Comparison of ENCODE assay signal across 14 cellular contexts in the genomic region with DNA sequence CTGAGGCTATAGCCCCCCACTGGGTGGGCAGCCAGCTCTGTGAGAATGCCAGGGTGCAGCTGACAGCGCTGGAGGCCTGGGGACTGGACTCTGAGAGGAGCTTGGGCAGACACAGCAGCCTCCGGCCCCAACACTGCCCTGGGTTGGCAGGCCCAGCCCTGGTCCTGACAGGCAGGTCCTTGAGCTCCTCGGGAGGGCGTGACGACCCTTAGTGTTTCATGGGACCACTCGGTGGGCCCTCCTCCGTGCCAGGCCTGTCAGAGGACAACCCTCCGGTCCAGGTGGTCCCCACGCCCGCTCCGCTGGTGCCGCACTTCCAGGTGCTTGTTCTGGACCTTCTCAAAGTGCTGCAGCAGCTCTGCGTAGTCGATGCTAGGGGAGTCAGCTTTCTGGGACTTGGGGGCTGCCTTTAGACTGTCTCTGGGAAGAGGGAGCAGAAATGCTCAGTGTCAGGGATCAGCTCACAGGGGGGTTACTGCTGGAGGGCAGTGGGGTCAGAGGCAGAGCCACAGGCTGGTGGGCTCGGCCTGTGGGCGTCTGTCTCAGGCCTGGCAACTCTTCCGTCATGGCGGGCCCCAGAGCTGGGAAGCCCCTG. TPM values are rescaled to one million over a fixed set of nuclear protein-coding genes. Genes with fewer than 3 reads are reported as not detected.
DNase-seq lines count a peak whose midpoint lies in the region; ATAC-seq and TF ChIP-seq lines count a peak whose summit lies in the region.
"Had no signal": no experiment of that assay in that cellular context is flagged by ENCODE, and none has a peak within 500 bp of the region (broad histone marks: within the 10 kb centered on the region; RNA-seq: fewer than 3 reads in every experiment).

No MANE protein-coding gene starts in this region.

- TF ChIP-seq CTCF in HFFc6 (IDR thresholded peaks at IDR 0.05) (no peak), chondrocyte (IDR thresholded peaks at IDR 0.05) (no peak), lower lobe of right lung (IDR thresholded peaks at IDR 0.05) (no peak)
- TF ChIP-seq CTCF in activated CD8-positive, alpha-beta T cell treated with anti-CD3 and anti-CD28 coated beads for 36 hours (IDR thresholded peaks at IDR 0.05), result no peak

- H3K9me3 Mint-ChIP-seq in HFFc6 (no peaks in the 10 kb centered on the region), chondrocyte (ENCODE audit: low read depth) (no peaks in the 10 kb centered on the region)
- no peaks in the 10 kb centered on the region for H3K9me3 Mint-ChIP-seq in activated CD8-positive, alpha-beta T cell treated with anti-CD3 and anti-CD28 coated beads for 36 hours
- H3K9me3 Mint-ChIP-seq: activated CD4-positive, alpha-beta T cell treated with anti-CD3 and anti-CD28 coated beads, Interleukin-2, amount 10 ng/mL, durations not matched to agents 24 days and 14 days; activated naive CD4-positive, alpha-beta T cell treated with anti-CD3 and anti-CD28 coated beads, Interleukin-2, amount 50 U/mL, for 24 hours had no signal

- ATAC-seq in lower lobe of right lung (no peak), HG03571 (IDR thresholded peaks at IDR 0.05; ENCODE audit: unreplicated experiment) (no peak)
- no peak for ATAC-seq in activated CD8-positive, alpha-beta T cell treated with anti-CD3 and anti-CD28 coated beads for 36 hours
- ATAC-seq: left colon had no signal

- H3K9me3 ChIP-seq in lower lobe of right lung, result no peaks in the 10 kb centered on the region
- no peaks in the 10 kb centered on the region for H3K9me3 ChIP-seq in stomach smooth muscle (ENCODE audit: control insufficient read depth in 2 of 2, low read length in 2 of 2)

- H3K4me1 ChIP-seq in lower lobe of right lung (peaks cover 88% of the 10 kb centered on the region), stomach smooth muscle (ENCODE audit: control insufficient read depth, insufficient read depth, low read length) (peaks cover 89% of the 10 kb centered on the region)

- H3K27me3 Mint-ChIP-seq in HFFc6 (ENCODE audit: insufficient read depth), result peaks cover 7% of the 10 kb centered on the region
- H3K27me3 Mint-ChIP-seq in chondrocyte (ENCODE audit: low read depth), result no peaks in the 10 kb centered on the region
- H3K27me3 Mint-ChIP-seq in activated CD8-positive, alpha-beta T cell treated with anti-CD3 and anti-CD28 coated beads for 36 hours, result no peaks in the 10 kb centered on the region

- H3K4me3 Mint-ChIP-seq in HFFc6 (peak overlapping the region; percentile 31), chondrocyte (ENCODE audit: unreplicated experiment) (no peak overlapping the region)
- H3K4me3 Mint-ChIP-seq in activated CD8-positive, alpha-beta T cell treated with anti-CD3 and anti-CD28 coated beads for 36 hours, result no peak overlapping the region
- H3K4me3 Mint-ChIP-seq: activated CD4-positive, alpha-beta T cell treated with anti-CD3 and anti-CD28 coated beads, Interleukin-2, amount 10 ng/mL, durations not matched to agents 24 days and 14 days had no signal

- peaks cover 5% of the 10 kb centered on the region for H3K36me3 ChIP-seq in lower lobe of right lung
- H3K36me3 ChIP-seq in stomach smooth muscle (ENCODE audit: control insufficient read depth in 2 of 2, insufficient read depth in 2 of 2, low read length in 2 of 2), result peaks cover 0 to 5% of the 10 kb centered on the region in 2 donors

- DNase-seq in HFFc6, result no peak
- peak; percentile 94 for DNase-seq in chondrocyte (ENCODE audit: low spot score)
- DNase-seq in lower lobe of right lung, result no peak
- no peak for DNase-seq in activated CD8-positive, alpha-beta T cell treated with anti-CD3 and anti-CD28 coated beads for 36 hours
- no peak for DNase-seq in AG20443 (ENCODE audit: low spot score)
- no peak for DNase-seq in RPMI8226
- DNase-seq: activated CD4-positive, alpha-beta T cell treated with anti-CD3 and anti-CD28 coated beads, Interleukin-2, amount 10 ng/mL, durations not matched to agents 24 days and 14 days; COR-L47; stimulated activated naive CD4-positive, alpha-beta T cell had no signal

- POLR2A ChIA-PET in activated CD8-positive, alpha-beta T cell treated with anti-CD3 and anti-CD28 coated beads for 36 hours (lab: Charles Lee), result interaction anchor here (1.2 to 2.8 kb wide), 3 partner anchors 8 to 49 kb away, joined by 3 to 8 read pairs (median 7); no protein-coding TSS in a partner anchor

- H3K36me3 Mint-ChIP-seq in HFFc6 (ENCODE audit: low read depth) (no peaks in the 10 kb centered on the region), chondrocyte (ENCODE audit: low read depth) (peaks cover 3% of the 10 kb centered on the region)
- H3K36me3 Mint-ChIP-seq in activated CD8-positive, alpha-beta T cell treated with anti-CD3 and anti-CD28 coated beads for 36 hours (ENCODE audit: low read depth), result no peaks in the 10 kb centered on the region

- H3K27ac Mint-ChIP-seq in HFFc6, result peak overlapping the region; percentile 91
- peak overlapping the region; percentile 89 for H3K27ac Mint-ChIP-seq in chondrocyte (ENCODE audit: unreplicated experiment)
- H3K27ac Mint-ChIP-seq in activated CD8-positive, alpha-beta T cell treated with anti-CD3 and anti-CD28 coated beads for 36 hours, result no peak overlapping the region
- H3K27ac Mint-ChIP-seq: activated CD4-positive, alpha-beta T cell treated with anti-CD3 and anti-CD28 coated beads, Interleukin-2, amount 10 ng/mL, durations not matched to agents 24 days and 14 days; activated naive CD4-positive, alpha-beta T cell treated with anti-CD3 and anti-CD28 coated beads, Interleukin-2, amount 50 U/mL, for 24 hours had no signal

- peak overlapping the region; percentile 54 to 55 for H3K9ac ChIP-seq in stomach smooth muscle (ENCODE audit: low read length in 2 of 2)
- H3K9ac ChIP-seq: KMS-11 had no signal

- CTCF ChIA-PET in activated CD8-positive, alpha-beta T cell treated with anti-CD3 and anti-CD28 coated beads for 36 hours (lab: Charles Lee), result interaction anchor here (0.7 to 14.4 kb wide), 6 partner anchors 9 to 774 kb away, joined by 3 to 94 read pairs (median 6); no protein-coding TSS in a partner anchor

- H3K27ac ChIP-seq in lower lobe of right lung, result peak overlapping the region; percentile 87
- H3K27ac ChIP-seq in stomach smooth muscle (ENCODE audit: low read length), result peak overlapping the region; percentile 98
- H3K27ac ChIP-seq: KMS-11 had no signal

- no peak overlapping the region for H3K4me3 ChIP-seq in lower lobe of right lung
- peak overlapping the region in 1 of 2 donors; percentile 35 for H3K4me3 ChIP-seq in stomach smooth muscle (ENCODE audit: low read length in 2 of 2)

- H3K27me3 ChIP-seq in lower lobe of right lung (ENCODE audit: low read depth) (no peaks in the 10 kb centered on the region), stomach smooth muscle (ENCODE audit: control insufficient read depth in 1 of 2, insufficient read depth in 2 of 2, low read length in 2 of 2) (no peaks in the 10 kb centered on the region)

- intact Hi-C loops in lower lobe of right lung (cut with DNase I), result no loop called here
- intact Hi-C loops in activated CD8-positive, alpha-beta T cell treated with anti-CD3 and anti-CD28 coated beads for 36 hours (cut with micrococcal nuclease), result no loop called here

- peaks cover 54% of the 10 kb centered on the region for H3K4me1 Mint-ChIP-seq in HFFc6 (ENCODE audit: low read depth)
- peaks cover 71% of the 10 kb centered on the region for H3K4me1 Mint-ChIP-seq in chondrocyte (ENCODE audit: low read depth)
- H3K4me1 Mint-ChIP-seq in activated CD8-positive, alpha-beta T cell treated with anti-CD3 and anti-CD28 coated beads for 36 hours (ENCODE audit: low read depth), result peaks cover 2% of the 10 kb centered on the region
- H3K4me1 Mint-ChIP-seq: activated CD4-positive, alpha-beta T cell treated with anti-CD3 and anti-CD28 coated beads, Interleukin-2, amount 10 ng/mL, durations not matched to agents 24 days and 14 days; activated naive CD4-positive, alpha-beta T cell treated with anti-CD3 and anti-CD28 coated beads, Interleukin-2, amount 50 U/mL, for 24 hours had no signal

RNA-seq across cellular contexts. Expression of a gene that starts 1.9 kb away (rescaled TPM):
- 10 to 100 TPM; 82.0 to 96.1 (median 86.5) TPM for total RNA-seq in HFFc6 (2021; fragmentation: NEBNext Ultra II Directional; extraction: Animal tissue kit (Norgen Biotek cat#: 25700))
- 243 to 296 TPM (median 282 TPM) in 3 replicates for total RNA-seq in chondrocyte
- total RNA-seq in lower lobe of right lung, result 60.8 TPM
- total RNA-seq in activated CD8-positive, alpha-beta T cell treated with anti-CD3 and anti-CD28 coated beads for 36 hours, result 1 to 10 TPM; 4.4 to 4.6 TPM

RNA-seq across cellular contexts. Expression of a gene that starts 41.4 kb away (rescaled TPM):
- total RNA-seq in HFFc6 (2021; fragmentation: NEBNext Ultra II Directional; extraction: Animal tissue kit (Norgen Biotek cat#: 25700)), result under 1 TPM in 2 of 6 experiments, not detected in 4; 0.09 TPM
- total RNA-seq in chondrocyte (13.0 to 25.0 TPM (median 20.8 TPM) in 3 replicates), lower lobe of right lung (2.6 TPM)
- total RNA-seq in activated CD8-positive, alpha-beta T cell treated with anti-CD3 and anti-CD28 coated beads for 36 hours, result not detected

Comparison
In these comparisons a context has a peak if more than half of its experiments do, and no peak if none do; other contexts are left out.
1. RNA of a gene that starts 1.9 kb away (total RNA-seq): 243 to 296 TPM in chondrocyte, 82.0 to 96.1 TPM in HFFc6 and 60.8 TPM in lower lobe of right lung (single experiment); 4.4 to 4.6 TPM in activated CD8-positive, alpha-beta T cell treated with anti-CD3 and anti-CD28 coated beads for 36 hours; every median in the first group is over 10 times any median in the second.